32 cellular contexts compared by ENCODE assay signal in genomic region chr15:91782221-91782620, GRCh38.
DNase-seq lines count a peak whose midpoint lies in the region; ATAC-seq and TF ChIP-seq lines count a peak whose summit lies in the region.
"Had no signal": no experiment of that assay in that cellular context is flagged by ENCODE, and none has a peak within 500 bp of the region (broad histone marks: within the 10 kb centered on the region; RNA-seq: fewer than 3 reads in every experiment).

No MANE protein-coding gene starts in this region.

- H3K4me1 ChIP-seq in body of pancreas = no peaks in the 10 kb centered on the region
- H3K4me1 ChIP-seq: prostate gland, right lobe of liver, vagina had no signal

- no peaks in the 10 kb centered on the region for H3K9me3 ChIP-seq in body of pancreas
- H3K9me3 ChIP-seq: lower lobe of right lung, prostate gland, right lobe of liver, spleen, thoracic aorta, vagina had no signal

- 24 to 30% methylated on average over 6 of the region's 6 CpGs for WGBS in body of pancreas, 2 donors
- 55 to 57% methylated on average over 6 of the region's 6 CpGs for WGBS in lower leg skin, 2 donors

- TF ChIP-seq CTCF in body of pancreas (IDR thresholded peaks at IDR 0.05) (no peak), lower leg skin (IDR thresholded peaks at IDR 0.05) (no peak)

- H3K27me3 ChIP-seq in body of pancreas = no peaks in the 10 kb centered on the region
- H3K27me3 ChIP-seq: right lobe of liver, vagina had no signal

- no peak for ATAC-seq in body of pancreas
- ATAC-seq: GM12878, lower lobe of right lung, natural killer cell, PC-3, SK-N-SH treated with all-trans-retinoic acid at 6 μM for 48 hours had no signal

- no peak overlapping the region for H3K4me3 ChIP-seq in body of pancreas
- H3K4me3 ChIP-seq in lower leg skin (ENCODE audit: low read depth, poor library complexity, severe bottlenecking) = no peak overlapping the region
- H3K4me3 ChIP-seq: GM12878, lower lobe of right lung, prostate gland, right lobe of liver, spleen, thoracic aorta, vagina had no signal

- DNase-seq in NCI-H2029 (lab: John Stamatoyannopoulos, UW) (peak; percentile 51), NCI-H2029 treated with DMSO at 0.1 percent for 48 hours (lab: John Stamatoyannopoulos, UW) (no peak), COR-L47 (lab: John Stamatoyannopoulos, UW) (peak; percentile 54), NCI-H2081 (lab: John Stamatoyannopoulos, UW) (peak; percentile 53 to 73), body of pancreas (peak in 3 of 4 donors; percentile 19 to 21 (median 19)), lower leg skin (ENCODE audit: low spot score in 2 of 2) (no peak), GM03348 (ENCODE audit: low spot score) (no peak)
- no peak for DNase-seq in stimulated activated CD4-positive, alpha-beta T cell treated with anti-CD3 and anti-CD28 coated beads, Interleukin-12 subunit alpha, Interleukin-12 subunit beta, amount 100 ng/mL, for 4 hours
- DNase-seq: activated CD4-positive, alpha-beta memory T cell treated with anti-CD3 and anti-CD28 coated beads, Interleukin-2, amount 10 ng/mL, durations not matched to agents 7 days and 5 days; activated CD8-positive, alpha-beta memory T cell treated with anti-CD3 and anti-CD28 coated beads, Interleukin-2, amount 50 U/mL, for 4 hours; activated naive CD4-positive, alpha-beta T cell; dermis blood vessel endothelial cell; endodermal cell; H7; Karpas-422; kidney; lower lobe of right lung; natural killer cell; NCI-H1930; NCI-H446 treated with DMSO at 0.1 percent for 48 hours; NK-92 treated with Interleukin-12 subunit alpha and Interleukin-12 subunit beta, amount 100 ng/mL, for 24 hours; occipital lobe; PC-3; right lobe of liver; Right ventricle myocardium superior; spleen; stimulated activated CD8-positive, alpha-beta memory T cell treated with anti-CD3 and anti-CD28 coated beads, Interleukin-4, amount 100 ng/mL, for 48 hours had no signal

- intact Hi-C loops in body of pancreas (cut with DNase I) (no loop called here), lower leg skin (cut with DNase I; ENCODE audit: low total_unique reads) (no loop called here)

- TF ChIP-seq POLR2A in body of pancreas (IDR thresholded peaks at IDR 0.05) (no peak), lower leg skin (IDR thresholded peaks at IDR 0.05) (no peak)

- no peaks in the 10 kb centered on the region for H3K36me3 ChIP-seq in body of pancreas (replicated peaks in 1 of 2; ENCODE audit: insufficient read depth in 1 of 2, low read depth in 2 of 2)
- H3K36me3 ChIP-seq: lower lobe of right lung, prostate gland, right lobe of liver, spleen, thoracic aorta, vagina had no signal

- no peak overlapping the region for H3K27ac ChIP-seq in body of pancreas
- H3K27ac ChIP-seq: lower lobe of right lung, prostate gland, right lobe of liver, thoracic aorta, vagina had no signal

Comparison
In these comparisons a context has a peak if more than half of its experiments do, and no peak if none do; other contexts are left out.
1. DNase-seq: peak in NCI-H2029 (single experiment), COR-L47 (single experiment), NCI-H2081 (2 of 2) and body of pancreas (3 of 4); none in NCI-H2029 treated with DMSO at 0.1 percent for 48 hours (single experiment), lower leg skin (0 of 2), GM03348 (single experiment) and stimulated activated CD4-positive, alpha-beta T cell treated with anti-CD3 and anti-CD28 coated beads, Interleukin-12 subunit alpha, Interleukin-12 subunit beta, amount 100 ng/mL, for 4 hours (single experiment).